1 cellular context compared by ENCODE assay signal in the genomic region with DNA sequence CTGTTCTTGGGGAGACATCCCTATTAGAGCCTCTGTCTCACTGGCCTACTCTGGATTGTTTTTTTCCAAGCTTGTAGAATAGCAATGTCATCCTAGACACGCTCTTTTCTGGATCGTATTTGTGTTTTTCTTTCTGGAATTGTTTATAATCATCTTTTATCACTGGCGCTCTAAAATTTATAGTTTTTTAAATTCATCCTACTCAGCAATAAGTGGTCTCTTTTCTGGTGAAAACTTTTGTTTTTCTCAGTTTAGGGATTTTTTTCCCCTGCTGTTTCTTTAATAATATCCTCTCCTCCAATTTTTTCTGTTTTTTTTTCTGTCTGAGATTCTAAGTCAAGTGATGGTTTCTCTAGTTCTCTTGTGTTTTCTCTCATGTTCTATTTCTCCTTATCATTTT.
A peak's percentile ranks its signal among the peaks of the same experiment; 100 is the strongest.
TF ChIP-seq lines count a peak whose summit lies in the region.

No MANE protein-coding gene starts in this region.

TF ChIP-seq in HepG2, 621 proteins besides CTCF, POLR2A, EP300 and RAD21:
- TF ChIP-seq, protein P1, sequence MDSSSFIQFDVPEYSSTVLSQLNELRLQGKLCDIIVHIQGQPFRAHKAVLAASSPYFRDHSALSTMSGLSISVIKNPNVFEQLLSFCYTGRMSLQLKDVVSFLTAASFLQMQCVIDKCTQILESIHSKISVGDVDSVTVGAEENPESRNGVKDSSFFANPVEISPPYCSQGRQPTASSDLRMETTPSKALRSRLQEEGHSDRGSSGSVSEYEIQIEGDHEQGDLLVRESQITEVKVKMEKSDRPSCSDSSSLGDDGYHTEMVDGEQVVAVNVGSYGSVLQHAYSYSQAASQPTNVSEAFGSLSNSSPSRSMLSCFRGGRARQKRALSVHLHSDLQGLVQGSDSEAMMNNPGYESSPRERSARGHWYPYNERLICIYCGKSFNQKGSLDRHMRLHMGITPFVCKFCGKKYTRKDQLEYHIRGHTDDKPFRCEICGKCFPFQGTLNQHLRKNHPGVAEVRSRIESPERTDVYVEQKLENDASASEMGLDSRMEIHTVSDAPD (CRISPR knock-in tag; IDR thresholded peaks at IDR 0.05): no peak
- TF ChIP-seq ZNF841 (CRISPR knock-in tag; IDR thresholded peaks at IDR 0.05; ENCODE audit: borderline replicate concordance) (no peak), MAFK (conservative IDR thresholded peaks at IDR 0.05 in 1 of 2, IDR thresholded peaks at IDR 0.05 in 1 of 2; ENCODE audit: low read length in 2 of 2) (peak; percentile 44 to 72; a peak in 2 of 4 replicates), MAFF (IDR thresholded peaks at IDR 0.05; ENCODE audit: low read depth, low read length) (peak; percentile 62), JARID2 (CRISPR knock-in tag; IDR thresholded peaks at IDR 0.05; ENCODE audit: insufficient replicate concordance) (no peak), ZNF781 (CRISPR knock-in tag; IDR thresholded peaks at IDR 0.05; ENCODE audit: borderline replicate concordance, not compliant biosample characterization) (no peak), HMG20A (CRISPR knock-in tag; IDR thresholded peaks at IDR 0.05; ENCODE audit: borderline replicate concordance) (no peak)
TF ChIP-seq in HepG2: peak in this region for 2.
